In genomic region chr17:10698116-10698818, GRCh38 we compare ENCODE assay signal across 8 cellular contexts. TPM values are rescaled to one million over a fixed set of nuclear protein-coding genes. Genes with fewer than 3 reads are reported as not detected.
DNase-seq lines count a peak whose midpoint lies in the region; TF ChIP-seq lines count a peak whose summit lies in the region.

No MANE protein-coding gene starts in this region.

- peaks cover 9% of the 10 kb centered on the region for H3K4me1 ChIP-seq in endodermal cell (ENCODE audit: control insufficient read depth, insufficient read depth, low read length)
- peaks cover 12% of the 10 kb centered on the region for H3K4me1 ChIP-seq in muscle layer of colon (ENCODE audit: insufficient read depth, low read length)

- WGBS in endodermal cell (ENCODE audit: insufficient coverage in 1 of 2, insufficient read length in 1 of 2), 2 experiments, result 33 to 58% methylated on average over 8 to 15 of the region's 17 CpGs

- no peak overlapping the region for H3K27ac ChIP-seq in endodermal cell (ENCODE audit: low read depth, low read length)
- H3K27ac ChIP-seq in muscle layer of colon (ENCODE audit: low read depth, low read length), result peak overlapping the region; percentile 85

- H3K9me3 Mint-ChIP-seq in endodermal cell, result no peaks in the 10 kb centered on the region

- H3K36me3 ChIP-seq in endodermal cell (ENCODE audit: control insufficient read depth, insufficient read depth, low read length) (peaks cover 23% of the 10 kb centered on the region), muscle layer of colon (ENCODE audit: insufficient read depth, low read length) (peaks cover 8% of the 10 kb centered on the region)

- no peaks in the 10 kb centered on the region for H3K27me3 Mint-ChIP-seq in endodermal cell (ENCODE audit: insufficient read depth)

- no peaks in the 10 kb centered on the region for H3K9me3 ChIP-seq in endodermal cell (ENCODE audit: control insufficient read depth, low read length)
- H3K9me3 ChIP-seq in muscle layer of colon (ENCODE audit: low read length), result no peaks in the 10 kb centered on the region

- DNase-seq in NCI-H1417 (lab: John Stamatoyannopoulos, UW) (peak in 2 of 3 experiments; percentile 5 to 16), NCI-H1417 treated with DMSO at 0.1 percent for 48 hours (lab: John Stamatoyannopoulos, UW) (no peak), RKO (ENCODE audit: low spot score) (peak; percentile 36), endodermal cell (no peak), islet precursor cell (no peak), NCI-H510A treated with DMSO at 0.1 percent for 48 hours (lab: John Stamatoyannopoulos, UW) (no peak)
- DNase-seq in activated CD4-positive, alpha-beta T cell treated with anti-CD3 and anti-CD28 coated beads, Interleukin-2, amount 50 U/mL, for 48 hours, result no peak

- TF ChIP-seq CTCF in endodermal cell (conservative IDR thresholded peaks at IDR 0.05), result no peak

- H3K4me3 ChIP-seq in endodermal cell (ENCODE audit: low read length), result peak overlapping the region; percentile 98
- peak overlapping the region; percentile 72 to 93 for H3K4me3 ChIP-seq in muscle layer of colon (ENCODE audit: low read depth in 1 of 2, low read length in 2 of 2)

- no peaks in the 10 kb centered on the region for H3K27me3 ChIP-seq in endodermal cell (ENCODE audit: control insufficient read depth, insufficient read depth, low read length, poor library complexity, severe bottlenecking)
- H3K27me3 ChIP-seq in muscle layer of colon (ENCODE audit: control insufficient read depth in 1 of 2, insufficient read depth in 2 of 2, low read length in 2 of 2), result no peaks in the 10 kb centered on the region

- H3K36me3 Mint-ChIP-seq in endodermal cell (ENCODE audit: low read depth), result peaks cover 24% of the 10 kb centered on the region

- peak overlapping the region; percentile 89 for H3K27ac Mint-ChIP-seq in endodermal cell

- H3K9ac ChIP-seq in endodermal cell (ENCODE audit: extremely low read depth, low read length, poor library complexity, severe bottlenecking) (peak overlapping the region; percentile 68), muscle layer of colon (ENCODE audit: low read length) (peak overlapping the region; percentile 83)

- peaks cover 17% of the 10 kb centered on the region for H3K4me1 Mint-ChIP-seq in endodermal cell

- H3K4me3 Mint-ChIP-seq in endodermal cell, result peak overlapping the region; percentile 83

RNA-seq across cellular contexts. Expression of gene ADPRM, which starts 0.9 kb away (rescaled TPM):
- 1 to 10 TPM; 6.8 to 8.9 TPM for total RNA-seq in endodermal cell
- polyA plus RNA-seq in endodermal cell (2013, experiment 1 of 2), result 15.5 TPM
- 11.5 TPM for polyA plus RNA-seq in endodermal cell (2013, experiment 2 of 2)

RNA-seq across cellular contexts. Expression of gene SCO1, which starts 0.9 kb away (rescaled TPM):
- 10 to 100 TPM; 43.3 to 43.9 TPM for total RNA-seq in endodermal cell
- polyA plus RNA-seq in endodermal cell (2013, experiment 1 of 2), result 27.9 TPM
- 25.1 TPM for polyA plus RNA-seq in endodermal cell (2013, experiment 2 of 2)

RNA-seq across cellular contexts. Expression of gene TMEM220, which starts 31.6 kb away (rescaled TPM):
- 10 to 100 TPM in 1 of 2 donors, 1 to 10 TPM in 1; 1.4 to 10.9 TPM for total RNA-seq in endodermal cell
- 1.7 TPM for polyA plus RNA-seq in endodermal cell (2013, experiment 1 of 2)
- 0.41 TPM for polyA plus RNA-seq in endodermal cell (2013, experiment 2 of 2)

RNA-seq across cellular contexts. Expression of gene MYH3, which starts 41.2 kb away (rescaled TPM):
- 1 to 10 TPM; 1.7 to 2.0 TPM for total RNA-seq in endodermal cell
- 0.82 TPM for polyA plus RNA-seq in endodermal cell (2013, experiment 1 of 2)
- polyA plus RNA-seq in endodermal cell (2013, experiment 2 of 2), result 1.1 TPM

Comparison
In these comparisons a context has a peak if more than half of its experiments do, and no peak if none do; other contexts are left out.
1. DNase-seq: peak in NCI-H1417 (2 of 3) and RKO (single experiment); none in NCI-H1417 treated with DMSO at 0.1 percent for 48 hours (single experiment), endodermal cell (single experiment), islet precursor cell (single experiment), NCI-H510A treated with DMSO at 0.1 percent for 48 hours (single experiment) and activated CD4-positive, alpha-beta T cell treated with anti-CD3 and anti-CD28 coated beads, Interleukin-2, amount 50 U/mL, for 48 hours (0 of 2).